1 cellular context compared by ENCODE assay signal in the genomic region with DNA sequence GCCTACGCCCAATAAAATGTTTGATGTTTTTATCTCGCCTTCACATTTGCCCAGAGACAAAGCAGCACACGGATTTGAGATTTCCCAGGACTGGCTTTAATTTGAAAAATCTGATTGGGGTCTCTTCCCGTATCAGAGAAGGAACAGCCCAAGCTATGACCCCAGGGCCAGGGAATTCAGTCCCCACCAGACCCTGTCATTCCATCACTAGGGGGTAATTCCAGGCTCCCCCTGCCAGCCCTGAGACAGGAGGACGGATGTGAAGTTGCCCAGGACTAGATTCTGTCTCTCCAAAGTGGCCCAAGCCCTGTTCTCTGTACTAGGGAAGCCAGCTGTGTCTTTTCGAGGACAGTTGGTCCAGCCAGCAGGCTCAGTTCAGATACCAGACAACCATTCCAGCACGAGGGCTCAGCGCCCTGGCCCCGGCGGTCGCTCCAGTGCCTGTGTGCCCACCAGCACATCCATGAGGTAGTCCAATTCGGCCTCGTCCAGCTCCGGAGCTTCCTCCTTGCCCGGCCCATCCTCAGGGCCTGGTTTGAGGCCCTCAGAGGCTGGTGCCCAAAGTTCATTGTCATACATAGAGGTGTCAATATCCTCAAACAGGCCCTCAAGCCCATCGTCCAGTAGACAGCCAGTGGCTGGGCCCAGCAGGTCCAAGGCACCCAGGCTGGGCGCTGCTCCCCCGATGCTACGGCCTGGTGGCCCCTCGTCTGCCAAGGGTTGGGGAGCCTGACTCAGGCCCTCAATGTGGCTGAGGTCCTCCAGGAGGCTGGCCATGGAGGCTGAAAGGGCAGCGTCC.
TF ChIP-seq lines count a peak whose summit lies in the region.

No MANE protein-coding gene starts in this region.

TF ChIP-seq in H1, 55 proteins besides CTCF, POLR2A, EP300 and RAD21:
- TF ChIP-seq BCL11A (IDR thresholded peaks at IDR 0.05; ENCODE audit: low read depth in 2 of 2, low read length in 2 of 2) (no peak), POLR2AphosphoS5 (IDR thresholded peaks at IDR 0.05; ENCODE audit: low read depth, low read length) (no peak), RNF2 (IDR thresholded peaks at IDR 0.05; ENCODE audit: borderline replicate concordance, low read depth, low read length, missing control alignments, poor library complexity, severe bottlenecking) (no peak), NRF1 (IDR thresholded peaks at IDR 0.05; ENCODE audit: low read depth, low read length) (no peak), SIN3A (conservative IDR thresholded peaks at IDR 0.05 in 1 of 2, IDR thresholded peaks at IDR 0.05 in 1 of 2; ENCODE audit: low read depth in 1 of 2, low read length in 2 of 2) (no peak)
- TF ChIP-seq, protein P1, sequence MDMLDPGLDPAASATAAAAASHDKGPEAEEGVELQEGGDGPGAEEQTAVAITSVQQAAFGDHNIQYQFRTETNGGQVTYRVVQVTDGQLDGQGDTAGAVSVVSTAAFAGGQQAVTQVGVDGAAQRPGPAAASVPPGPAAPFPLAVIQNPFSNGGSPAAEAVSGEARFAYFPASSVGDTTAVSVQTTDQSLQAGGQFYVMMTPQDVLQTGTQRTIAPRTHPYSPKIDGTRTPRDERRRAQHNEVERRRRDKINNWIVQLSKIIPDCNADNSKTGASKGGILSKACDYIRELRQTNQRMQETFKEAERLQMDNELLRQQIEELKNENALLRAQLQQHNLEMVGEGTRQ (IDR thresholded peaks at IDR 0.05; ENCODE audit: low read length) = no peak
